ENCODE assay signal across 14 cellular contexts in genomic region chr11:63445720-63446119, GRCh38. TPM values are rescaled to one million over a fixed set of nuclear protein-coding genes. Genes with fewer than 3 reads are reported as not detected.
DNase-seq lines count a peak whose midpoint lies in the region; ATAC-seq and TF ChIP-seq lines count a peak whose summit lies in the region.
"Had no signal": no experiment of that assay in that cellular context is flagged by ENCODE, and none has a peak within 500 bp of the region (broad histone marks: within the 10 kb centered on the region; RNA-seq: fewer than 3 reads in every experiment).

No MANE protein-coding gene starts in this region.

- H3K9me3 Mint-ChIP-seq in activated T-cell treated with anti-CD3 and anti-CD28 coated beads, Interleukin-2, amount 50 U/mL, for 4 hours = no peaks in the 10 kb centered on the region

- no peak overlapping the region for H3K4me3 ChIP-seq in fibroblast of the aortic adventitia (ENCODE audit: low read depth, low read length)

- ATAC-seq in activated T-cell treated with anti-CD3 and anti-CD28 coated beads, Interleukin-2, amount 50 U/mL, for 4 hours = peak; percentile 56 to 62
- ATAC-seq: HepG2, Panc1 had no signal

- no peak overlapping the region for H3K4me3 Mint-ChIP-seq in activated T-cell treated with anti-CD3 and anti-CD28 coated beads, Interleukin-2, amount 50 U/mL, for 4 hours
- H3K4me3 Mint-ChIP-seq: CD4-positive, CD25-positive, alpha-beta regulatory T cell had no signal

- TF ChIP-seq CTCF in fibroblast of the aortic adventitia (IDR thresholded peaks at IDR 0.05; ENCODE audit: insufficient read depth, low read length) = no peak

- H3K4me1 Mint-ChIP-seq in activated T-cell treated with anti-CD3 and anti-CD28 coated beads, Interleukin-2, amount 50 U/mL, for 4 hours (ENCODE audit: low read depth) = peaks cover 31% of the 10 kb centered on the region

- no peaks in the 10 kb centered on the region for H3K36me3 Mint-ChIP-seq in activated T-cell treated with anti-CD3 and anti-CD28 coated beads, Interleukin-2, amount 50 U/mL, for 4 hours (ENCODE audit: insufficient read depth)
- H3K36me3 Mint-ChIP-seq: CD4-positive, CD25-positive, alpha-beta regulatory T cell had no signal

- peak; percentile 18 for DNase-seq in stimulated activated CD4-positive, alpha-beta T cell treated with anti-CD3 and anti-CD28 coated beads, Interleukin-1b, Interleukin-23, amount 100 ng/mL, for 48 hours
- DNase-seq in stimulated activated CD4-positive, alpha-beta T cell treated with anti-CD3 and anti-CD28 coated beads, Interleukin-4, amount 100 ng/mL, for 4 hours = no peak
- DNase-seq in activated T-cell treated with anti-CD3 and anti-CD28 coated beads, Interleukin-2, amount 50 U/mL, for 4 hours = no peak
- peak; percentile 16 for DNase-seq in fibroblast of the aortic adventitia (ENCODE audit: low read depth)
- DNase-seq in kidney glomerular epithelial cell (lab: John Stamatoyannopoulos, UW) = no peak
- no peak for DNase-seq in activated gamma-delta T cell treated with Interleukin-2 at 50 U/mL for 16 hours
- DNase-seq in NCI-H748 (lab: John Stamatoyannopoulos, UW; ENCODE audit: unreplicated experiment) = no peak
- DNase-seq in NCI-H146 treated with DMSO at 0.1 percent for 48 hours (lab: John Stamatoyannopoulos, UW; ENCODE audit: unreplicated experiment) = no peak
- DNase-seq: activated gamma-delta T cell; CD4-positive, CD25-positive, alpha-beta regulatory T cell; effector memory CD4-positive, alpha-beta T cell; NCI-H2107 had no signal

- peaks cover 2% of the 10 kb centered on the region for H3K27me3 Mint-ChIP-seq in activated T-cell treated with anti-CD3 and anti-CD28 coated beads, Interleukin-2, amount 50 U/mL, for 4 hours (ENCODE audit: low read depth)

RNA-seq across cellular contexts. Expression of gene PLAAT5, which starts 45.2 kb away (rescaled TPM):
- under 1 TPM; 0.05 to 0.24 (median 0.13) TPM for total RNA-seq in activated T-cell treated with anti-CD3 and anti-CD28 coated beads, Interleukin-2, amount 50 U/mL, for 4 hours
- 0.18 and 5.3 TPM in 2 replicates for total RNA-seq in fibroblast of the aortic adventitia (ENCODE audit: low replicate concordance)
- total RNA-seq: HepG2 had no signal

Comparison
In these comparisons a context has a peak if more than half of its experiments do, and no peak if none do; other contexts are left out.
1. DNase-seq: peak in stimulated activated CD4-positive, alpha-beta T cell treated with anti-CD3 and anti-CD28 coated beads, Interleukin-1b, Interleukin-23, amount 100 ng/mL, for 48 hours (single experiment) and fibroblast of the aortic adventitia (single experiment); none in stimulated activated CD4-positive, alpha-beta T cell treated with anti-CD3 and anti-CD28 coated beads, Interleukin-4, amount 100 ng/mL, for 4 hours (0 of 2), activated T-cell treated with anti-CD3 and anti-CD28 coated beads, Interleukin-2, amount 50 U/mL, for 4 hours (single experiment), kidney glomerular epithelial cell (single experiment), activated gamma-delta T cell treated with Interleukin-2 at 50 U/mL for 16 hours (single experiment), NCI-H748 (single experiment) and NCI-H146 treated with DMSO at 0.1 percent for 48 hours (single experiment).